10 cellular contexts compared by ENCODE assay signal in the genomic region with DNA sequence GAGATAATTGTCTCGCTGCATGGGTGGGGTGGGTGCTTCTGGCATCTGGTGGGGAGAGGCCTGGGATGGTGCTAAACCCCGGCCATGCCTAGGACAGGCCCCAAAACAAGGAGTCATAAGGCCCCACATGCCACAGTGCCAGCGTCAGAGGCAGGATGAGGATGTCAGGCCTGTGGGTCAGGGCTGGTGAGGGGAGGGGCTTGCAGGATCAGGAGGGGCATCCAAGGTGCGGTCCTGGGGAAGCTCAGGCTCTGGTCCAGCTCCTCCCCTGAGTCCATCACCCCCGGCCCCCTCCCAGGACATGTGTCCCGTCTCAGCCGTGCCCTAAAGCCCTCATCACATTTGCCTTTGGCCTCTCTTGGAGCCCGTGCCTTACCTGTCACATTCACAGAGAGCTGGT. TPM values are rescaled to one million over a fixed set of nuclear protein-coding genes. Genes with fewer than 3 reads are reported as not detected.
"Had no signal": no experiment of that assay in that cellular context is flagged by ENCODE, and none has a peak within 500 bp of the region (broad histone marks: within the 10 kb centered on the region; RNA-seq: fewer than 3 reads in every experiment).

No MANE protein-coding gene starts in this region.

RNA-seq across cellular contexts. Expression of gene SIGLEC12, which starts 0.7 kb away (rescaled TPM):
- total RNA-seq: activated naive CD4-positive, alpha-beta T cell treated with anti-CD3 and anti-CD28 coated beads for 36 hours; ascending aorta; body of pancreas; bronchial epithelial cell; chondrocyte; M059J; PC-3; SJSA1; T-helper 1 cell treated with Interleukin-12 subunit alpha and Interleukin-12 subunit beta and Interleukin-4 antibody, amounts not matched to agents 30 ng/mL and 1 ng/mL, for 36 hours; WTC11 had no signal

RNA-seq across cellular contexts. Expression of gene CEACAM18, which starts 22.6 kb away (rescaled TPM):
- total RNA-seq: activated naive CD4-positive, alpha-beta T cell treated with anti-CD3 and anti-CD28 coated beads for 36 hours; ascending aorta; body of pancreas; bronchial epithelial cell; chondrocyte; M059J; PC-3; SJSA1; T-helper 1 cell treated with Interleukin-12 subunit alpha and Interleukin-12 subunit beta and Interleukin-4 antibody, amounts not matched to agents 30 ng/mL and 1 ng/mL, for 36 hours; WTC11 had no signal

RNA-seq across cellular contexts. Expression of gene SIGLEC6, which starts 30.5 kb away (rescaled TPM):
- total RNA-seq: activated naive CD4-positive, alpha-beta T cell treated with anti-CD3 and anti-CD28 coated beads for 36 hours; bronchial epithelial cell; chondrocyte; M059J; PC-3; SJSA1 had no signal

RNA-seq across cellular contexts. Expression of gene SIGLEC8, which starts 42.7 kb away (rescaled TPM):
- total RNA-seq: activated naive CD4-positive, alpha-beta T cell treated with anti-CD3 and anti-CD28 coated beads for 36 hours; ascending aorta; bronchial epithelial cell; chondrocyte; M059J; PC-3; SJSA1; T-helper 1 cell treated with Interleukin-12 subunit alpha and Interleukin-12 subunit beta and Interleukin-4 antibody, amounts not matched to agents 30 ng/mL and 1 ng/mL, for 36 hours; WTC11 had no signal
